ENCODE assay signal across 1 cellular context in genomic region chr15:67072442-67072841, GRCh38.
TF ChIP-seq lines count a peak whose summit lies in the region.

No MANE protein-coding gene starts in this region.

TF ChIP-seq in IMR-90, 13 proteins besides CTCF, POLR2A, EP300 and RAD21:
- TF ChIP-seq RCOR1 (IDR thresholded peaks at IDR 0.05; ENCODE audit: insufficient replicate concordance, low read length) (no peak), SMC3 (IDR thresholded peaks at IDR 0.05; ENCODE audit: low read depth, low read length) (no peak), MXI1 (IDR thresholded peaks at IDR 0.05; ENCODE audit: borderline replicate concordance, low read depth, low read length) (no peak), RFX5 (IDR thresholded peaks at IDR 0.05; ENCODE audit: low read depth, low read length) (no peak), NFE2L2 (IDR thresholded peaks at IDR 0.05; ENCODE audit: low read depth, low read length) (no peak), USF2 (IDR thresholded peaks at IDR 0.05; ENCODE audit: low read depth, low read length) (no peak), FOS (IDR thresholded peaks at IDR 0.05; ENCODE audit: low read depth, low read length) (no peak), MAFK (IDR thresholded peaks at IDR 0.05; ENCODE audit: low read depth, low read length) (no peak), CEBPB (IDR thresholded peaks at IDR 0.05; ENCODE audit: low read depth, low read length) (no peak), BHLHE40 (IDR thresholded peaks at IDR 0.05; ENCODE audit: low read depth, low read length) (no peak), CHD1 (IDR thresholded peaks at IDR 0.05; ENCODE audit: low read depth, low read length) (no peak), MAZ (IDR thresholded peaks at IDR 0.05; ENCODE audit: borderline replicate concordance, low read depth, low read length) (no peak), ELK1 (IDR thresholded peaks at IDR 0.05; ENCODE audit: borderline replicate concordance, low read depth, low read length) (no peak)
